Comparison of ENCODE assay signal across 21 cellular contexts in the genomic region with DNA sequence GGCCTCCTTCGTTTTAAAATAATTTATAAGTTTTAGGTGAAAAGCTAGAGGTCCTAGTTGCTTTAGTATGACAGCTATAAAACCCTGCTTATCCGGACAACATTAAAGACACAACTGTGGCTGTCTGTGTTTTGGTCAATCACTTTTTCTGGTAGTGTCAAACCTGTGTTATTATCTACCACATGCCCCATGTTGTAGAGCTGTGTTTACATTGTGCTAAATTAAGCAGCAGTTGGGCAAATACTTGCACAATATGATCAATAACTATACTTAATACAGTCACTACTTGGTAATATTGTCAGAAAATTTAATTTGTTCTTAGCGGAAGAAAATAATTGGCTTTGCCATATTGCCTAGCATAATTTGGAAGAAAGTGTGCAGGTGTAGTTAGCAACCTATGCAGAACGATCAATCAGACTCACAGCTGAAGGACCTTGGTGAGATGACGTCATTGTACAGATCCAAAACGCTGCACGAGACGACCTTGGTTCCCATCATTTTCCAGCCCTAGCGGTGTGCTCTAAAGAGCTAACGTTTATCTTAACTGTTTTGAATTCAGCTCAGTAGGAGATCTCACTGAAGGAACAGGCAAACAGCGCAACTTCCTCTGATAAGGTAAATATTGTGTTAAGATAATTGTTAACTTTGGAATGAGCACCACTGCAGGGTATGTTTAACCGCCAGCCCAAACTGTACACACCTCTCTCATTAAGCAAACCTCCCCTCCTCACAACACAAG.
DNase-seq lines count a peak whose midpoint lies in the region; ATAC-seq and TF ChIP-seq lines count a peak whose summit lies in the region.
"Had no signal": no experiment of that assay in that cellular context is flagged by ENCODE, and none has a peak within 500 bp of the region (broad histone marks: within the 10 kb centered on the region; RNA-seq: fewer than 3 reads in every experiment).

No MANE protein-coding gene starts in this region.

- POLR2A ChIA-PET in HEK293 (lab: Yijun Ruan, JAX): no interaction called here

- H3K4me1 Mint-ChIP-seq in progenitor cell of endocrine pancreas (ENCODE audit: low read depth): peaks cover 31% of the 10 kb centered on the region
- H3K4me1 Mint-ChIP-seq in natural killer cell treated with Interleukin-12 subunit alpha and Interleukin-12 subunit beta and Interleukin-15 and Interleukin-18, amount 100 ng/mL, for 72 hours (ENCODE audit: low read depth in 2 of 2): no peaks in the 10 kb centered on the region
- H3K4me1 Mint-ChIP-seq: activated naive CD4-positive, alpha-beta T cell treated with anti-CD3 and anti-CD28 coated beads, Interleukin-2, amount 50 U/mL, for 24 hours had no signal

- peaks cover 4% of the 10 kb centered on the region for H3K9me3 Mint-ChIP-seq in progenitor cell of endocrine pancreas (ENCODE audit: low read depth)
- H3K9me3 Mint-ChIP-seq in natural killer cell treated with Interleukin-12 subunit alpha and Interleukin-12 subunit beta and Interleukin-15 and Interleukin-18, amount 100 ng/mL, for 72 hours: no peaks in the 10 kb centered on the region
- H3K9me3 Mint-ChIP-seq: activated naive CD4-positive, alpha-beta T cell treated with anti-CD3 and anti-CD28 coated beads, Interleukin-2, amount 50 U/mL, for 24 hours had no signal

- in situ Hi-C loops in astrocyte of the spinal cord (cut with HindIII; ENCODE audit: low sequenced_read_pairs): no loop called here

- DNase-seq in NCI-H345 (lab: John Stamatoyannopoulos, UW): peak; percentile 88
- DNase-seq in astrocyte of the spinal cord (ENCODE audit: low read depth, low spot score): peak; percentile 41
- no peak for DNase-seq in progenitor cell of endocrine pancreas (ENCODE audit: low spot score, unreplicated experiment)
- no peak for DNase-seq in natural killer cell treated with Interleukin-12 subunit alpha and Interleukin-12 subunit beta and Interleukin-15 and Interleukin-18, amount 100 ng/mL, for 72 hours (ENCODE audit: low spot score)
- no peak for DNase-seq in SW 1271 (lab: John Stamatoyannopoulos, UW)
- no peak for DNase-seq in NOMO-1 (lab: John Stamatoyannopoulos, UW; ENCODE audit: unreplicated experiment in 2 of 2)
- DNase-seq: AML-193; GDM1; GM23248; left ventricle myocardium superior; NCI-H524 treated with DMSO at 0.1 percent for 48 hours; RPMI8226; stimulated activated CD4-positive, alpha-beta T cell treated with anti-CD3 and anti-CD28 coated beads, Interleukin-4, amount 100 ng/mL, for 4 hours; stimulated activated CD8-positive, alpha-beta memory T cell treated with anti-CD3 and anti-CD28 coated beads, Interleukin-4, amount 100 ng/mL, for 48 hours had no signal

- H3K27me3 Mint-ChIP-seq in progenitor cell of endocrine pancreas: peaks cover 9% of the 10 kb centered on the region
- peaks cover 0 to 2% of the 10 kb centered on the region in 2 donors for H3K27me3 Mint-ChIP-seq in natural killer cell treated with Interleukin-12 subunit alpha and Interleukin-12 subunit beta and Interleukin-15 and Interleukin-18, amount 100 ng/mL, for 72 hours
- H3K27me3 Mint-ChIP-seq: activated naive CD4-positive, alpha-beta T cell treated with anti-CD3 and anti-CD28 coated beads, Interleukin-2, amount 50 U/mL, for 24 hours had no signal

- H3K4me3 Mint-ChIP-seq in progenitor cell of endocrine pancreas (ENCODE audit: low read depth): no peak overlapping the region
- no peak overlapping the region for H3K4me3 Mint-ChIP-seq in natural killer cell treated with Interleukin-12 subunit alpha and Interleukin-12 subunit beta and Interleukin-15 and Interleukin-18, amount 100 ng/mL, for 72 hours
- H3K4me3 Mint-ChIP-seq: activated naive CD4-positive, alpha-beta T cell treated with anti-CD3 and anti-CD28 coated beads, Interleukin-2, amount 50 U/mL, for 24 hours had no signal

- H3K27ac Mint-ChIP-seq in progenitor cell of endocrine pancreas: peak overlapping the region; percentile 89
- no peak overlapping the region for H3K27ac Mint-ChIP-seq in natural killer cell treated with Interleukin-12 subunit alpha and Interleukin-12 subunit beta and Interleukin-15 and Interleukin-18, amount 100 ng/mL, for 72 hours
- H3K27ac Mint-ChIP-seq: activated naive CD4-positive, alpha-beta T cell treated with anti-CD3 and anti-CD28 coated beads, Interleukin-2, amount 50 U/mL, for 24 hours had no signal

- H3K36me3 ChIP-seq in HEK293 (ENCODE audit: control insufficient read depth in 2 of 2, insufficient read depth in 1 of 2, low read length in 2 of 2): no peaks in the 10 kb centered on the region

- H3K4me3 ChIP-seq in HEK293 (ENCODE audit: low read depth, low read length): no peak overlapping the region
- H3K4me3 ChIP-seq in astrocyte of the spinal cord (ENCODE audit: low read depth, low read length): no peak overlapping the region
- H3K4me3 ChIP-seq: GM12878, GM23248, K562, skin epidermis had no signal

- no peaks in the 10 kb centered on the region for H3K9me3 ChIP-seq in HEK293 (ENCODE audit: control insufficient read depth, insufficient read depth, low read depth, low read length)

- ATAC-seq in natural killer cell treated with Interleukin-12 subunit alpha and Interleukin-12 subunit beta and Interleukin-15 and Interleukin-18, amount 100 ng/mL, for 72 hours: no peak
- ATAC-seq in HG02798 (IDR thresholded peaks at IDR 0.05; ENCODE audit: poor library complexity, unreplicated experiment): no peak
- ATAC-seq: GM12878, K562, left ventricle myocardium superior had no signal

- no peak for TF ChIP-seq CTCF in HEK293 (tag by site-specific recombination; IDR thresholded peaks at IDR 0.05)
- TF ChIP-seq CTCF in astrocyte of the spinal cord (IDR thresholded peaks at IDR 0.05; ENCODE audit: low read depth, low read length): no peak
- TF ChIP-seq CTCF in progenitor cell of endocrine pancreas (IDR thresholded peaks at IDR 0.05; ENCODE audit: unreplicated experiment): no peak

- no peak overlapping the region for H3K27ac ChIP-seq in HEK293 (ENCODE audit: extremely low read depth, low read depth, low read length)
- H3K27ac ChIP-seq: epithelial cell of prostate, GM23248, skin epidermis had no signal

- CTCF ChIA-PET in HEK293 (lab: Yijun Ruan, JAX): no interaction called here

- no peaks in the 10 kb centered on the region for H3K36me3 Mint-ChIP-seq in progenitor cell of endocrine pancreas (ENCODE audit: insufficient read depth)
- no peaks in the 10 kb centered on the region for H3K36me3 Mint-ChIP-seq in natural killer cell treated with Interleukin-12 subunit alpha and Interleukin-12 subunit beta and Interleukin-15 and Interleukin-18, amount 100 ng/mL, for 72 hours
- H3K36me3 Mint-ChIP-seq: activated naive CD4-positive, alpha-beta T cell treated with anti-CD3 and anti-CD28 coated beads, Interleukin-2, amount 50 U/mL, for 24 hours had no signal

- no peaks in the 10 kb centered on the region; the same call in 1 of the 2 replicates for H3K4me1 ChIP-seq in HEK293 (ENCODE audit: control insufficient read depth, insufficient read depth, low read length)

TF ChIP-seq in HEK293, 187 proteins besides CTCF, POLR2A, EP300 and RAD21:
- no peak for TF ChIP-seq ZNF366 (tag by site-specific recombination; conservative IDR thresholded peaks at IDR 0.05)
- TF ChIP-seq, protein P1, sequence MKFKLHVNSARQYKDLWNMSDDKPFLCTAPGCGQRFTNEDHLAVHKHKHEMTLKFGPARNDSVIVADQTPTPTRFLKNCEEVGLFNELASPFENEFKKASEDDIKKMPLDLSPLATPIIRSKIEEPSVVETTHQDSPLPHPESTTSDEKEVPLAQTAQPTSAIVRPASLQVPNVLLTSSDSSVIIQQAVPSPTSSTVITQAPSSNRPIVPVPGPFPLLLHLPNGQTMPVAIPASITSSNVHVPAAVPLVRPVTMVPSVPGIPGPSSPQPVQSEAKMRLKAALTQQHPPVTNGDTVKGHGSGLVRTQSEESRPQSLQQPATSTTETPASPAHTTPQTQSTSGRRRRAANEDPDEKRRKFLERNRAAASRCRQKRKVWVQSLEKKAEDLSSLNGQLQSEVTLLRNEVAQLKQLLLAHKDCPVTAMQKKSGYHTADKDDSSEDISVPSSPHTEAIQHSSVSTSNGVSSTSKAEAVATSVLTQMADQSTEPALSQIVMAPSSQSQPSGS (tag by site-specific recombination; IDR thresholded peaks at IDR 0.05; ENCODE audit: low read depth): peak; percentile 60; the same call in 1 of the 2 replicates

Comparison
In these comparisons a context has a peak if more than half of its experiments do, and no peak if none do; other contexts are left out.
1. DNase-seq: peak in NCI-H345 (single experiment) and astrocyte of the spinal cord (single experiment); none in progenitor cell of endocrine pancreas (single experiment), natural killer cell treated with Interleukin-12 subunit alpha and Interleukin-12 subunit beta and Interleukin-15 and Interleukin-18, amount 100 ng/mL, for 72 hours (single experiment), SW 1271 (0 of 2) and NOMO-1 (0 of 2).